9 cellular contexts compared by ENCODE assay signal in genomic region chr13:20721454-20722357, GRCh38. TPM values are rescaled to one million over a fixed set of nuclear protein-coding genes. Genes with fewer than 3 reads are reported as not detected.
DNase-seq lines count a peak whose midpoint lies in the region; ATAC-seq and TF ChIP-seq lines count a peak whose summit lies in the region.
"Had no signal": no experiment of that assay in that cellular context is flagged by ENCODE, and none has a peak within 500 bp of the region (broad histone marks: within the 10 kb centered on the region; RNA-seq: fewer than 3 reads in every experiment).

No MANE protein-coding gene starts in this region.

- no peaks in the 10 kb centered on the region for H3K36me3 Mint-ChIP-seq in endodermal cell (ENCODE audit: low read depth)

- DNase-seq in GM06990 (ENCODE audit: extremely low read depth, insufficient read length) (no peak), NCI-H748 treated with DMSO at 0.1 percent for 48 hours (lab: John Stamatoyannopoulos, UW) (peak; percentile 23), endodermal cell (peak; percentile 82), mucosa of descending colon (peak; percentile 46 to 57 (median 49)), vagina (ENCODE audit: extremely low spot score in 2 of 2) (no peak), CD1c-positive myeloid dendritic cell (ENCODE audit: extremely low spot score) (no peak)

- H3K4me1 Mint-ChIP-seq in endodermal cell: no peaks in the 10 kb centered on the region

- H3K36me3 ChIP-seq in GM06990 (ENCODE audit: control insufficient read depth, insufficient read depth, low read length): no peaks in the 10 kb centered on the region
- H3K36me3 ChIP-seq in endodermal cell (ENCODE audit: control insufficient read depth, insufficient read depth, low read length): no peaks in the 10 kb centered on the region
- H3K36me3 ChIP-seq in mucosa of descending colon (ENCODE audit: low read depth): no peaks in the 10 kb centered on the region
- no peaks in the 10 kb centered on the region for H3K36me3 ChIP-seq in vagina

- H3K27me3 Mint-ChIP-seq in endodermal cell (ENCODE audit: insufficient read depth): peaks cover 9% of the 10 kb centered on the region

- intact Hi-C loops in mucosa of descending colon (cut with DNase I, micrococcal nuclease): no loop called here
- intact Hi-C loops in vagina (cut with DNase I): no loop called here

- TF ChIP-seq POLR2A in vagina (IDR thresholded peaks at IDR 0.05): no peak

- peak; percentile 74 for ATAC-seq in mucosa of descending colon
- no peak for ATAC-seq in HG03139 (IDR thresholded peaks at IDR 0.05; ENCODE audit: unreplicated experiment)
- ATAC-seq in HG03521 (IDR thresholded peaks at IDR 0.05; ENCODE audit: unreplicated experiment): no peak

- TF ChIP-seq CTCF in GM06990 (IDR thresholded peaks at IDR 0.05; ENCODE audit: insufficient read depth, low read length, poor library complexity, severe bottlenecking) (no peak), endodermal cell (conservative IDR thresholded peaks at IDR 0.05) (peak; percentile 24), mucosa of descending colon (IDR thresholded peaks at IDR 0.05) (no peak), vagina (IDR thresholded peaks at IDR 0.05) (no peak)

- H3K4me1 ChIP-seq in endodermal cell (ENCODE audit: control insufficient read depth, insufficient read depth, low read length) (peaks cover 6% of the 10 kb centered on the region), mucosa of descending colon (ENCODE audit: low read depth) (peaks cover 12% of the 10 kb centered on the region), vagina (peaks cover 13% of the 10 kb centered on the region)

- H3K4me3 Mint-ChIP-seq in endodermal cell: peak overlapping the region; percentile 55

- no peaks in the 10 kb centered on the region; the same call in 1 of the 2 replicates for H3K27me3 ChIP-seq in GM06990 (replicated peaks; ENCODE audit: control insufficient read depth, insufficient read depth, low read length)
- peaks cover 30% of the 10 kb centered on the region for H3K27me3 ChIP-seq in endodermal cell (ENCODE audit: control insufficient read depth, insufficient read depth, low read length, poor library complexity, severe bottlenecking)
- H3K27me3 ChIP-seq in vagina: no peaks in the 10 kb centered on the region

- H3K9ac ChIP-seq in endodermal cell (ENCODE audit: extremely low read depth, low read length, poor library complexity, severe bottlenecking): no peak overlapping the region

- no peaks in the 10 kb centered on the region for H3K9me3 ChIP-seq in endodermal cell (ENCODE audit: control insufficient read depth, low read length)
- no peaks in the 10 kb centered on the region for H3K9me3 ChIP-seq in mucosa of descending colon
- H3K9me3 ChIP-seq in vagina: no peaks in the 10 kb centered on the region

- no peak overlapping the region for H3K27ac Mint-ChIP-seq in endodermal cell

- no peaks in the 10 kb centered on the region for H3K9me3 Mint-ChIP-seq in endodermal cell

- 17 to 21% methylated on average over 54 to 80 of the region's 81 CpGs for WGBS in endodermal cell (ENCODE audit: insufficient coverage in 1 of 2, insufficient read length in 1 of 2), 2 experiments

- H3K4me3 ChIP-seq in GM06990 (replicated peaks; ENCODE audit: low read depth, low read length) (peak overlapping the region; percentile 35), endodermal cell (ENCODE audit: low read length) (peak overlapping the region; percentile 69), mucosa of descending colon (no peak overlapping the region), vagina (peak overlapping the region; percentile 32 to 45)

- H3K27ac ChIP-seq in endodermal cell (ENCODE audit: low read depth, low read length) (no peak overlapping the region), vagina (no peak overlapping the region)

RNA-seq across cellular contexts. Expression of gene IL17D, which starts 18.2 kb away (rescaled TPM):
- under 1 TPM; 0.33 to 0.88 TPM for total RNA-seq in endodermal cell
- polyA plus RNA-seq in endodermal cell (2013, experiment 1 of 2): 1.5 TPM
- 0.95 TPM for polyA plus RNA-seq in endodermal cell (2013, experiment 2 of 2)
- total RNA-seq in mucosa of descending colon: 1 to 10 TPM in 1 of 3 donors, under 1 TPM in 2; 0.41 to 1.5 (median 0.41) TPM
- total RNA-seq in vagina: 3.7 TPM
- total RNA-seq: mononuclear cell had no signal

RNA-seq across cellular contexts. Expression of gene EEF1AKMT1, which starts 52.1 kb away (rescaled TPM):
- total RNA-seq in endodermal cell (1 to 10 TPM; 7.6 to 8.1 TPM), mucosa of descending colon (10 to 100 TPM in 1 of 3 donors, 1 to 10 TPM in 2; 4.9 to 11.6 (median 5.1) TPM), vagina (6.9 TPM)
- polyA plus RNA-seq in endodermal cell (2013, experiment 1 of 2): 10.2 TPM
- 10.1 TPM for polyA plus RNA-seq in endodermal cell (2013, experiment 2 of 2)

Comparison
In these comparisons a context has a peak if more than half of its experiments do, and no peak if none do; other contexts are left out.
1. DNase-seq: peak in NCI-H748 treated with DMSO at 0.1 percent for 48 hours (single experiment), endodermal cell (single experiment) and mucosa of descending colon (3 of 3); none in GM06990 (single experiment), vagina (0 of 2) and CD1c-positive myeloid dendritic cell (single experiment).